20 cellular contexts compared by ENCODE assay signal in genomic region chr1:25706146-25707089, GRCh38.
DNase-seq lines count a peak whose midpoint lies in the region; ATAC-seq and TF ChIP-seq lines count a peak whose summit lies in the region.
"Had no signal": no experiment of that assay in that cellular context is flagged by ENCODE, and none has a peak within 500 bp of the region (broad histone marks: within the 10 kb centered on the region; RNA-seq: fewer than 3 reads in every experiment).

No MANE protein-coding gene starts in this region.

- peak overlapping the region; percentile 63 for H2BK120ac ChIP-seq in IMR-90 (ENCODE audit: low read depth, low read length)

- no peak for TF ChIP-seq CTCF in IMR-90 (conservative IDR thresholded peaks at IDR 0.05; ENCODE audit: low read depth, low read length)

- DNase-seq in IMR-90 (no peak), adipocyte (ENCODE audit: low read depth) (no peak), left ventricle myocardium superior (no peak), sciatic nerve (ENCODE audit: low spot score) (no peak), HUDEP-2 (lab: John Stamatoyannopoulos, UW; ENCODE audit: unreplicated experiment in 76 of 76) (no peak)
- DNase-seq in stimulated activated naive CD4-positive, alpha-beta T cell treated with Interleukin-2 at 50 U/mL for 16 hours (lab: John Stamatoyannopoulos, UW): no peak
- DNase-seq: activated B cell treated with CpG ODN at 0.5 μM for 24 hours; activated naive CD4-positive, alpha-beta T cell; left cardiac atrium; MV-4-11; NCI-H2107; NCI-H748 treated with DMSO at 0.1 percent for 48 hours; RPMI8226; T-helper 1 cell; transverse colon had no signal

- intact Hi-C loops in IMR-90 (cut with micrococcal nuclease) (no loop called here), left ventricle myocardium superior (cut with micrococcal nuclease) (no loop called here), sciatic nerve (cut with DNase I) (no loop called here)

- no peak overlapping the region for H3K56ac ChIP-seq in IMR-90 (ENCODE audit: extremely low read depth, insufficient read depth, low read length)

- H3K4me1 ChIP-seq in IMR-90 (ENCODE audit: control insufficient read depth, insufficient read depth, low read length): peaks cover 49% of the 10 kb centered on the region
- H3K4me1 ChIP-seq in adipocyte (ENCODE audit: control insufficient read depth, insufficient read depth, low read length): peaks cover 55% of the 10 kb centered on the region

- H4K91ac ChIP-seq in IMR-90 (ENCODE audit: insufficient read depth, low read depth, low read length): peak overlapping the region; percentile 54

- TF ChIP-seq RAD21 in IMR-90 (IDR thresholded peaks at IDR 0.05; ENCODE audit: low read length): no peak

- H4K5ac ChIP-seq in IMR-90 (ENCODE audit: low read depth, low read length): peak overlapping the region; percentile 8; the same call in 1 of the 2 replicates

- peak overlapping the region; percentile 42 for H3K14ac ChIP-seq in IMR-90 (replicated peaks; ENCODE audit: low read depth, low read length)

- H2AFZ ChIP-seq in IMR-90 (replicated peaks; ENCODE audit: low read length, poor library complexity): no peak overlapping the region

- peak overlapping the region; percentile 52; the same call in 1 of the 2 replicates for H2BK20ac ChIP-seq in IMR-90 (ENCODE audit: low read depth, low read length)

- BruUV-seq in IMR-90 (replicated peaks; lab: Mats Ljungman, UMichigan): no TSS peak

- POLR2A ChIA-PET in IMR-90 (lab: Charles Lee; ENCODE audit: unreplicated experiment): no interaction called here

- peak overlapping the region; percentile 50 for H2AK9ac ChIP-seq in IMR-90 (replicated peaks; ENCODE audit: low read depth, low read length, poor library complexity)

- TF ChIP-seq POLR2A in IMR-90 (IDR thresholded peaks at IDR 0.05; ENCODE audit: low read depth, low read length): no peak

- H3K79me1 ChIP-seq in IMR-90 (ENCODE audit: low read depth in 1 of 2, low read length in 2 of 2): peaks cover 0 to 36% of the 10 kb centered on the region in 2 experiments; a peak in 2 of 4 replicates

- WGBS in IMR-90 (ENCODE audit: extremely low coverage in 2 of 2, insufficient read length in 1 of 2), 2 experiments: 83% methylated on average over 1 of the region's 8 CpGs; no CpG with 5 or more reads in 1 of the 2 experiments

- no peaks in the 10 kb centered on the region for H3K36me3 ChIP-seq in IMR-90 (ENCODE audit: control insufficient read depth, insufficient read depth, low read length)
- no peaks in the 10 kb centered on the region for H3K36me3 ChIP-seq in adipocyte (ENCODE audit: control insufficient read depth, insufficient read depth, low read length, severe bottlenecking)
- H3K36me3 ChIP-seq: ovary, transverse colon had no signal

- H3K4ac ChIP-seq in IMR-90 (ENCODE audit: low read depth, low read length): peak overlapping the region; percentile 93

- H3K9me1 ChIP-seq in IMR-90 (ENCODE audit: insufficient read depth, low read length): peaks cover 42% of the 10 kb centered on the region

- H3K9ac ChIP-seq in IMR-90 (ENCODE audit: low read depth, low read length): no peak overlapping the region
- H3K9ac ChIP-seq in adipocyte (ENCODE audit: low read length): peak overlapping the region; percentile 0

- no peak overlapping the region for H3K23ac ChIP-seq in IMR-90 (ENCODE audit: low read depth, low read length)

- H3K27me3 ChIP-seq in IMR-90 (ENCODE audit: control insufficient read depth, insufficient read depth, low read length): no peaks in the 10 kb centered on the region
- no peaks in the 10 kb centered on the region for H3K27me3 ChIP-seq in adipocyte (replicated peaks; ENCODE audit: control insufficient read depth, insufficient read depth, low read length)
- H3K27me3 ChIP-seq: ovary, transverse colon had no signal

- peak overlapping the region; percentile 36; the same call in 1 of the 2 replicates for H3K27ac ChIP-seq in IMR-90 (ENCODE audit: insufficient read depth, low read length)
- H3K27ac ChIP-seq: ovary, transverse colon had no signal

- H2AK5ac ChIP-seq in IMR-90 (ENCODE audit: low read depth, low read length): peak overlapping the region; percentile 84

- peak overlapping the region; percentile 9; the same call in 1 of the 2 replicates for H3K18ac ChIP-seq in IMR-90 (ENCODE audit: low read depth, low read length)

- H4K8ac ChIP-seq in IMR-90 (ENCODE audit: low read depth in 2 of 2, low read length in 2 of 2): peak overlapping the region; percentile 42 to 90; a peak in 3 of 4 replicates

- no peak overlapping the region for H2BK5ac ChIP-seq in IMR-90 (ENCODE audit: low read depth, low read length, poor library complexity, severe bottlenecking)

- dilution Hi-C loops in IMR-90 (cut with HindIII; ENCODE audit: low sequenced_read_pairs, unreplicated experiment): no loop called here

- H4K20me1 ChIP-seq in IMR-90 (ENCODE audit: insufficient read depth, low read length): 0 out of 2 replicates have a peak, but pooled peaks cover 5% of the 10 kb centered on the region

- no peak overlapping the region for H3K4me2 ChIP-seq in IMR-90 (ENCODE audit: low read depth, low read length)
- H3K4me2 ChIP-seq: smooth muscle cell had no signal

- ATAC-seq in IMR-90 (ENCODE audit: low read depth): no peak
- peak; percentile 40 for ATAC-seq in left ventricle myocardium superior
- ATAC-seq in sciatic nerve: peak; percentile 55
- no peak for ATAC-seq in GM18517 (IDR thresholded peaks at IDR 0.05; ENCODE audit: unreplicated experiment)
- ATAC-seq: HCT116; stimulated activated effector memory CD8-positive, alpha-beta T cell treated with anti-CD3 and anti-CD28 coated beads, Interleukin-12 subunit alpha, Interleukin-12 subunit beta, amount 100 ng/mL, for 72 hours had no signal

- in situ Hi-C loops in IMR-90 (cut with MboI; ENCODE audit: low sequenced_read_pairs): no loop called here

- peak overlapping the region; percentile 94; the same call in 2 of the 3 replicates for H2BK15ac ChIP-seq in IMR-90 (ENCODE audit: low read depth, low read length)

- CTCF ChIA-PET in IMR-90 (lab: Yijun Ruan, JAX): no interaction called here

- H3K9me3 ChIP-seq in IMR-90 (ENCODE audit: control insufficient read depth, insufficient read depth, low read length) (no peaks in the 10 kb centered on the region), adipocyte (ENCODE audit: control insufficient read depth, low read length) (no peaks in the 10 kb centered on the region)
- H3K9me3 ChIP-seq: ovary, transverse colon had no signal

- H3K4me3 ChIP-seq in IMR-90 (ENCODE audit: insufficient read depth, low read depth, low read length) (no peak overlapping the region), adipocyte (ENCODE audit: low read length) (no peak overlapping the region)
- H3K4me3 ChIP-seq: ovary, smooth muscle cell, transverse colon had no signal

TF ChIP-seq in IMR-90, 13 proteins besides CTCF, POLR2A, EP300 and RAD21:
- no peak for TF ChIP-seq CHD1 (IDR thresholded peaks at IDR 0.05; ENCODE audit: low read depth, low read length)
- no peak for TF ChIP-seq RCOR1 (IDR thresholded peaks at IDR 0.05; ENCODE audit: insufficient replicate concordance, low read length)
- TF ChIP-seq, protein P1, sequence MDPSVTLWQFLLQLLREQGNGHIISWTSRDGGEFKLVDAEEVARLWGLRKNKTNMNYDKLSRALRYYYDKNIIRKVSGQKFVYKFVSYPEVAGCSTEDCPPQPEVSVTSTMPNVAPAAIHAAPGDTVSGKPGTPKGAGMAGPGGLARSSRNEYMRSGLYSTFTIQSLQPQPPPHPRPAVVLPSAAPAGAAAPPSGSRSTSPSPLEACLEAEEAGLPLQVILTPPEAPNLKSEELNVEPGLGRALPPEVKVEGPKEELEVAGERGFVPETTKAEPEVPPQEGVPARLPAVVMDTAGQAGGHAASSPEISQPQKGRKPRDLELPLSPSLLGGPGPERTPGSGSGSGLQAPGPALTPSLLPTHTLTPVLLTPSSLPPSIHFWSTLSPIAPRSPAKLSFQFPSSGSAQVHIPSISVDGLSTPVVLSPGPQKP (IDR thresholded peaks at IDR 0.05; ENCODE audit: borderline replicate concordance, low read depth, low read length): no peak
- TF ChIP-seq MAFK (IDR thresholded peaks at IDR 0.05; ENCODE audit: low read depth, low read length): no peak
- no peak for TF ChIP-seq BHLHE40 (IDR thresholded peaks at IDR 0.05; ENCODE audit: low read depth, low read length)
- no peak for TF ChIP-seq MXI1 (IDR thresholded peaks at IDR 0.05; ENCODE audit: borderline replicate concordance, low read depth, low read length)
- no peak for TF ChIP-seq FOS (IDR thresholded peaks at IDR 0.05; ENCODE audit: low read depth, low read length)
- no peak for TF ChIP-seq CEBPB (IDR thresholded peaks at IDR 0.05; ENCODE audit: low read depth, low read length)
- no peak for TF ChIP-seq NFE2L2 (IDR thresholded peaks at IDR 0.05; ENCODE audit: low read depth, low read length)
- no peak for TF ChIP-seq RFX5 (IDR thresholded peaks at IDR 0.05; ENCODE audit: low read depth, low read length)
- no peak for TF ChIP-seq MAZ (IDR thresholded peaks at IDR 0.05; ENCODE audit: borderline replicate concordance, low read depth, low read length)
- TF ChIP-seq, protein P2, sequence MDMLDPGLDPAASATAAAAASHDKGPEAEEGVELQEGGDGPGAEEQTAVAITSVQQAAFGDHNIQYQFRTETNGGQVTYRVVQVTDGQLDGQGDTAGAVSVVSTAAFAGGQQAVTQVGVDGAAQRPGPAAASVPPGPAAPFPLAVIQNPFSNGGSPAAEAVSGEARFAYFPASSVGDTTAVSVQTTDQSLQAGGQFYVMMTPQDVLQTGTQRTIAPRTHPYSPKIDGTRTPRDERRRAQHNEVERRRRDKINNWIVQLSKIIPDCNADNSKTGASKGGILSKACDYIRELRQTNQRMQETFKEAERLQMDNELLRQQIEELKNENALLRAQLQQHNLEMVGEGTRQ (IDR thresholded peaks at IDR 0.05; ENCODE audit: low read depth, low read length): no peak
- TF ChIP-seq SMC3 (IDR thresholded peaks at IDR 0.05; ENCODE audit: low read depth, low read length): no peak

Comparison
In these comparisons a context has a peak if more than half of its experiments do, and no peak if none do; other contexts are left out.
1. ATAC-seq: peak in left ventricle myocardium superior (single experiment) and sciatic nerve (single experiment); none in IMR-90 (single experiment) and GM18517 (single experiment).